In the genomic region with DNA sequence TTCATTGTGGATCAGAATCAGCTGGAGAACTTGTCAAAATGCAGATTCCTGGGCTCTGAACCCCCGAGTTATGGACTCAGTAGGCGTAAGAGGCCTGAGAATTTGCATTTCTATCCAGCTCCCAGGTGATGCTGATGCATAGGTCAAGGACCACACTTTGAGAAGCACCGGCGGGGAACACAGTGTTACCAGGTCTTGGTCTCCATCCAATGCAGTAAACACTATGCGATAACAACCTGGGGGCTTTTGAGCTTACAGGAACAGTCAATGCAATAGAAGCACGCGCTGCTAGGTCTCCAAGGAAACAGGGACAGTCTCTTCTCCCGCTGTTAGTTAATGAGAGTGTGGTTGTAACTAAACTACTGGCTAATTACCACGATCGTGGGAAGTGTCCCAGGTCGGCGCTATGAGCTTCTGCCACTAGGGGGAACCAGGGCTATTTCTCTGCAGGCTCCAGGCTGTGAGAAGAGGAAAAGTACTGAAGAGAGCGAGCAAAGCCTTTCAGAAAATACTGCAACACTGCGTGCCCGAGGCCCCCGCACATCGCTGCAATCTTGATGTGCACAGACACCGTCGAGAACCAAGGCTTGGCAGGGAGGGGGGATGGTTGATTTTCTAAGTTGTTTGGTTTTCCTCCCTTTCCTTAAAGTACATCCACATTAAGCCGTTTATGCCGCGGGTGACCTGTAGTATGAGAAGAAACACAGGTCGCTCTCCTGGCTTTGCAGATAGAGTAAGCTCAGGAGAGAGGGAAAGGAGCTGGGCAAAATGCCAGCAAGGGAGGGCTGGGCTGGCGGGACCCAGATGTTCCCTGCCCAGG, we compare ENCODE assay signal across 8 cellular contexts. TPM values are rescaled to one million over a fixed set of nuclear protein-coding genes. Genes with fewer than 3 reads are reported as not detected.
DNase-seq lines count a peak whose midpoint lies in the region; ATAC-seq and TF ChIP-seq lines count a peak whose summit lies in the region.

No MANE protein-coding gene starts in this region.

- DNase-seq in ACHN (peak; percentile 70), HUDEP-2 (lab: John Stamatoyannopoulos, UW; ENCODE audit: unreplicated experiment in 76 of 76) (peak in 49 of 76 experiments; percentile 1 to 64 (median 31)), epidermal melanocyte (ENCODE audit: insufficient read length, low spot score) (peak; percentile 78), mucosa of descending colon (peak in 2 of 3 donors; percentile 79 to 90)
- DNase-seq in NK-92 treated with Interleukin-12 subunit alpha and Interleukin-12 subunit beta, amount 100 ng/mL, for 24 hours (lab: John Stamatoyannopoulos, UW): peak; percentile 17
- peak; percentile 12 for DNase-seq in activated CD8-positive, alpha-beta memory T cell treated with anti-CD3 and anti-CD28 coated beads, Interleukin-2, amount 50 U/mL, for 1 hour (ENCODE audit: extremely low read depth)
- DNase-seq in stimulated activated CD8-positive, alpha-beta memory T cell treated with anti-CD3 and anti-CD28 coated beads, Interleukin-4, amount 100 ng/mL, for 24 hours (ENCODE audit: low read depth): peak; percentile 64

- H3K4me3 ChIP-seq in mucosa of descending colon: no peak overlapping the region

- intact Hi-C loops in mucosa of descending colon (cut with DNase I, micrococcal nuclease): loop anchor here in 1 of 2 donors (5.0 kb wide), 1 partner anchor 145 kb away; no protein-coding TSS in a partner anchor

- H3K4me1 ChIP-seq in mucosa of descending colon (ENCODE audit: low read depth): peaks cover 6% of the 10 kb centered on the region

- no peaks in the 10 kb centered on the region for H3K9me3 ChIP-seq in mucosa of descending colon

- H3K36me3 ChIP-seq in mucosa of descending colon (ENCODE audit: low read depth): no peaks in the 10 kb centered on the region

- peak; percentile 66 for ATAC-seq in GM18870 (IDR thresholded peaks at IDR 0.05; ENCODE audit: unreplicated experiment)
- peak; percentile 82 for ATAC-seq in mucosa of descending colon

- in situ Hi-C loops in ACHN (cut with HindIII; ENCODE audit: low pct_ligation_motif_present, low pct_unique_long_range_greater_than_20kb, low sequenced_read_pairs): no loop called here

- peak; percentile 76 for TF ChIP-seq CTCF in mucosa of descending colon (IDR thresholded peaks at IDR 0.05)

RNA-seq across cellular contexts. Expression of gene KCNA1, which starts 52.0 kb away (rescaled TPM):
- total RNA-seq in mucosa of descending colon: 1 to 10 TPM in 1 of 3 donors, under 1 TPM in 1, not detected in 1; 0.05 to 6.7 TPM

Comparison
In these comparisons a context has a peak if more than half of its experiments do, and no peak if none do; other contexts are left out.
1. DNase-seq: peak in every context shown above with its lines; median percentile 84 in mucosa of descending colon; 78 in epidermal melanocyte; 70 in ACHN; 64 in stimulated activated CD8-positive, alpha-beta memory T cell treated with anti-CD3 and anti-CD28 coated beads, Interleukin-4, amount 100 ng/mL, for 24 hours; 31 in HUDEP-2; 17 in NK-92 treated with Interleukin-12 subunit alpha and Interleukin-12 subunit beta, amount 100 ng/mL, for 24 hours; 12 in activated CD8-positive, alpha-beta memory T cell treated with anti-CD3 and anti-CD28 coated beads, Interleukin-2, amount 50 U/mL, for 1 hour.